ENCODE assay signal across 32 cellular contexts in the genomic region with DNA sequence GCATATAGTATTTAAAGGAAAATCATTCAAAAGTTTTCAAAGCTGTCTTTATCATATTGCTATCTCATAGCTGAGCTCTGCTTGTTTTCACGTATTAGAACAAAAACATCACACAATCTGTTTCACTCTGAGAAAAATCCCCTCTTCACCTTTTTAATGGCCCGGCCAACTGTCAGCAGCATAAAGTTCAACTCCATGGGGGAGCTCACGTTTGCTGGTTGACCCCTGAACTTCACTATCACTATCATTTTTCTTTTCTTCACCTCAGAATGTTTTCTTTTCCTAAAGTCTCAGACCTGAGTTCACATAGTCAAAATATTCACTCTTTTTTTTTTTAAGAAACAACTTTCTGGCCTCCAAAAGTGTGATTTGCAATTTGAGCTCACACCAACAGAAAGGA.
"Had no signal": no experiment of that assay in that cellular context is flagged by ENCODE, and none has a peak within 500 bp of the region (broad histone marks: within the 10 kb centered on the region; RNA-seq: fewer than 3 reads in every experiment).

No MANE protein-coding gene starts in this region.

- H3K27me3 Mint-ChIP-seq: activated CD4-positive, alpha-beta memory T cell treated with anti-CD3 and anti-CD28 coated beads for 36 hours; activated CD4-positive, alpha-beta T cell treated with anti-CD3 and anti-CD28 coated beads, Interleukin-2, amount 10 ng/mL, durations not matched to agents 24 days and 14 days; activated CD8-positive, alpha-beta memory T cell treated with anti-CD3 and anti-CD28 coated beads, Interleukin-2, amount 10 ng/mL, durations not matched to agents 7 days and 5 days; activated naive CD4-positive, alpha-beta T cell treated with anti-CD3 and anti-CD28 coated beads, Interleukin-2, amount 50 U/mL, for 24 hours; activated naive CD8-positive, alpha-beta T cell treated with anti-CD3 and anti-CD28 coated beads, Interleukin-2, amount 50 U/mL, for 24 hours; brain had no signal

- ATAC-seq: activated CD4-positive, alpha-beta T cell treated with anti-CD3 and anti-CD28 coated beads for 36 hours; activated CD8-positive, alpha-beta memory T cell treated with anti-CD3 and anti-CD28 coated beads, Interleukin-2, amount 10 ng/mL, durations not matched to agents 7 days and 5 days; activated CD8-positive, alpha-beta T cell treated with anti-CD3 and anti-CD28 coated beads, Interleukin-2, amount 10 ng/mL, durations not matched to agents 7 days and 5 days; activated naive CD8-positive, alpha-beta T cell treated with anti-CD3 and anti-CD28 coated beads, Interleukin-2, amount 50 U/mL, for 24 hours; gastroesophageal sphincter had no signal

- H3K4me1 Mint-ChIP-seq: activated CD4-positive, alpha-beta T cell treated with anti-CD3 and anti-CD28 coated beads for 36 hours; activated CD4-positive, alpha-beta T cell treated with anti-CD3 and anti-CD28 coated beads, Interleukin-2, amount 10 ng/mL, durations not matched to agents 24 days and 14 days; activated CD8-positive, alpha-beta memory T cell treated with anti-CD3 and anti-CD28 coated beads, Interleukin-2, amount 10 ng/mL, durations not matched to agents 7 days and 5 days; activated naive CD4-positive, alpha-beta T cell treated with anti-CD3 and anti-CD28 coated beads, Interleukin-2, amount 50 U/mL, for 24 hours; activated naive CD8-positive, alpha-beta T cell treated with anti-CD3 and anti-CD28 coated beads for 36 hours; activated naive CD8-positive, alpha-beta T cell treated with anti-CD3 and anti-CD28 coated beads, Interleukin-2, amount 50 U/mL, for 24 hours; brain had no signal

- H3K27ac Mint-ChIP-seq: activated CD4-positive, alpha-beta memory T cell treated with anti-CD3 and anti-CD28 coated beads for 36 hours; activated CD4-positive, alpha-beta T cell treated with anti-CD3 and anti-CD28 coated beads for 36 hours; activated CD4-positive, alpha-beta T cell treated with anti-CD3 and anti-CD28 coated beads, Interleukin-2, amount 10 ng/mL, durations not matched to agents 24 days and 14 days; activated CD8-positive, alpha-beta memory T cell treated with anti-CD3 and anti-CD28 coated beads, Interleukin-2, amount 10 ng/mL, durations not matched to agents 7 days and 5 days; activated CD8-positive, alpha-beta T cell treated with anti-CD3 and anti-CD28 coated beads, Interleukin-2, amount 10 ng/mL, durations not matched to agents 7 days and 5 days; activated naive CD4-positive, alpha-beta T cell treated with anti-CD3 and anti-CD28 coated beads for 36 hours; activated naive CD4-positive, alpha-beta T cell treated with anti-CD3 and anti-CD28 coated beads, Interleukin-2, amount 50 U/mL, for 24 hours; activated naive CD8-positive, alpha-beta T cell treated with anti-CD3 and anti-CD28 coated beads for 36 hours; activated naive CD8-positive, alpha-beta T cell treated with anti-CD3 and anti-CD28 coated beads, Interleukin-2, amount 50 U/mL, for 24 hours; activated T-helper 1 cell treated with anti-CD3 and anti-CD28 coated beads, Interleukin-12 subunit alpha, Interleukin-12 subunit beta, Interleukin-2, Interleukin-4 antibody, amounts not matched to agents 30 ng/mL and 10 ng/mL and 1 ng/mL, durations not matched to agents 14 hours and 24 hours and 36 hours; activated T-helper 2 cell treated with anti-CD3 and anti-CD28 coated beads, Interferon-gamma antibody, Interleukin-2, Interleukin-4, amounts not matched to agents 10 μg/mL and 5 μg/mL and 100 μg/mL, durations not matched to agents 14 hours and 24 hours and 36 hours; brain had no signal

- DNase-seq: activated CD4-positive, alpha-beta memory T cell treated with anti-CD3 and anti-CD28 coated beads for 36 hours; activated CD4-positive, alpha-beta T cell treated with anti-CD3 and anti-CD28 coated beads for 36 hours; activated CD4-positive, alpha-beta T cell treated with anti-CD3 and anti-CD28 coated beads, Interleukin-2, amount 10 ng/mL, durations not matched to agents 24 days and 14 days; activated CD4-positive, CD25-positive, alpha-beta regulatory T cell; activated CD4-positive, CD25-positive, alpha-beta regulatory T cell treated with anti-CD3 and anti-CD28 coated beads, Interleukin-2, amount 50 U/mL, for 72 hours; activated CD8-positive, alpha-beta memory T cell treated with anti-CD3 and anti-CD28 coated beads, Interleukin-2, amount 10 ng/mL, durations not matched to agents 7 days and 5 days; activated CD8-positive, alpha-beta memory T cell treated with anti-CD3 and anti-CD28 coated beads, Interleukin-2, amount 50 U/mL, for 4 hours; activated CD8-positive, alpha-beta T cell treated with anti-CD3 and anti-CD28 coated beads, Interleukin-2, amount 10 ng/mL, durations not matched to agents 7 days and 5 days; activated effector memory CD4-positive, alpha-beta T cell treated with anti-CD3 and anti-CD28 coated beads, Interleukin-2, amount 50 U/mL, for 16 hours; activated naive CD4-positive, alpha-beta T cell treated with anti-CD3 and anti-CD28 coated beads for 36 hours; activated naive CD8-positive, alpha-beta T cell treated with anti-CD3 and anti-CD28 coated beads for 36 hours; activated naive CD8-positive, alpha-beta T cell treated with anti-CD3 and anti-CD28 coated beads, Interleukin-2, amount 50 U/mL, for 24 hours; activated T-cell treated with anti-CD3 and anti-CD28 coated beads, Interleukin-2, amount 50 U/mL, for 1 hour; activated T-cell treated with anti-CD3 and anti-CD28 coated beads, Interleukin-2, amount 50 U/mL, for 48 hours; adrenal gland; amygdala; central memory CD4-positive, alpha-beta T cell; cerebellar nuclear complex; colonic mucosa; effector CD8-positive, alpha-beta T cell; esophagus squamous epithelium; foreskin melanocyte; T-helper 2 cell had no signal

- H3K27ac ChIP-seq: adrenal gland, ascending aorta, breast epithelium, cardiac muscle cell, colonic mucosa, epithelial cell of prostate, esophagus squamous epithelium, gastroesophageal sphincter had no signal

- H3K9me3 Mint-ChIP-seq: activated CD4-positive, alpha-beta memory T cell treated with anti-CD3 and anti-CD28 coated beads for 36 hours; activated CD4-positive, alpha-beta T cell treated with anti-CD3 and anti-CD28 coated beads, Interleukin-2, amount 10 ng/mL, durations not matched to agents 24 days and 14 days; activated naive CD4-positive, alpha-beta T cell treated with anti-CD3 and anti-CD28 coated beads for 36 hours; activated naive CD4-positive, alpha-beta T cell treated with anti-CD3 and anti-CD28 coated beads, Interleukin-2, amount 50 U/mL, for 24 hours; activated naive CD8-positive, alpha-beta T cell treated with anti-CD3 and anti-CD28 coated beads for 36 hours; activated naive CD8-positive, alpha-beta T cell treated with anti-CD3 and anti-CD28 coated beads, Interleukin-2, amount 50 U/mL, for 24 hours; activated T-helper 1 cell treated with anti-CD3 and anti-CD28 coated beads, Interleukin-12 subunit alpha, Interleukin-12 subunit beta, Interleukin-2, Interleukin-4 antibody, amounts not matched to agents 30 ng/mL and 10 ng/mL and 1 ng/mL, durations not matched to agents 14 hours and 24 hours and 36 hours; activated T-helper 2 cell treated with anti-CD3 and anti-CD28 coated beads, Interferon-gamma antibody, Interleukin-2, Interleukin-4, amounts not matched to agents 10 μg/mL and 5 μg/mL and 100 μg/mL, durations not matched to agents 14 hours and 24 hours and 36 hours; brain had no signal

- H3K36me3 Mint-ChIP-seq: activated CD4-positive, alpha-beta memory T cell treated with anti-CD3 and anti-CD28 coated beads for 36 hours; activated CD8-positive, alpha-beta memory T cell treated with anti-CD3 and anti-CD28 coated beads, Interleukin-2, amount 10 ng/mL, durations not matched to agents 7 days and 5 days; activated naive CD4-positive, alpha-beta T cell treated with anti-CD3 and anti-CD28 coated beads, Interleukin-2, amount 50 U/mL, for 24 hours; activated naive CD8-positive, alpha-beta T cell treated with anti-CD3 and anti-CD28 coated beads for 36 hours; brain had no signal

- H3K4me3 ChIP-seq: adrenal gland, ascending aorta, breast epithelium, cardiac muscle cell, colonic mucosa, esophagus squamous epithelium, gastroesophageal sphincter had no signal

- H3K4me1 ChIP-seq: adrenal gland, ascending aorta, breast epithelium, colonic mucosa, esophagus squamous epithelium had no signal

- H3K36me3 ChIP-seq: adrenal gland, ascending aorta, breast epithelium, cardiac muscle cell, colonic mucosa, esophagus squamous epithelium, gastroesophageal sphincter had no signal

- H3K27me3 ChIP-seq: adrenal gland, ascending aorta, breast epithelium, colonic mucosa, esophagus squamous epithelium, gastroesophageal sphincter had no signal

- H3K9me3 ChIP-seq: adrenal gland, ascending aorta, breast epithelium, colonic mucosa, esophagus squamous epithelium, gastroesophageal sphincter had no signal

- H3K4me3 Mint-ChIP-seq: activated CD4-positive, alpha-beta memory T cell treated with anti-CD3 and anti-CD28 coated beads for 36 hours; activated CD4-positive, alpha-beta T cell treated with anti-CD3 and anti-CD28 coated beads for 36 hours; activated CD4-positive, alpha-beta T cell treated with anti-CD3 and anti-CD28 coated beads, Interleukin-2, amount 10 ng/mL, durations not matched to agents 24 days and 14 days; activated CD8-positive, alpha-beta memory T cell treated with anti-CD3 and anti-CD28 coated beads, Interleukin-2, amount 10 ng/mL, durations not matched to agents 7 days and 5 days; activated CD8-positive, alpha-beta T cell treated with anti-CD3 and anti-CD28 coated beads, Interleukin-2, amount 10 ng/mL, durations not matched to agents 7 days and 5 days; activated naive CD4-positive, alpha-beta T cell treated with anti-CD3 and anti-CD28 coated beads for 36 hours; activated naive CD4-positive, alpha-beta T cell treated with anti-CD3 and anti-CD28 coated beads, Interleukin-2, amount 50 U/mL, for 24 hours; activated naive CD8-positive, alpha-beta T cell treated with anti-CD3 and anti-CD28 coated beads for 36 hours; activated naive CD8-positive, alpha-beta T cell treated with anti-CD3 and anti-CD28 coated beads, Interleukin-2, amount 50 U/mL, for 24 hours; activated T-helper 1 cell treated with anti-CD3 and anti-CD28 coated beads, Interleukin-12 subunit alpha, Interleukin-12 subunit beta, Interleukin-2, Interleukin-4 antibody, amounts not matched to agents 30 ng/mL and 10 ng/mL and 1 ng/mL, durations not matched to agents 14 hours and 24 hours and 36 hours; brain had no signal
